8 cellular contexts compared by ENCODE assay signal in the genomic region with DNA sequence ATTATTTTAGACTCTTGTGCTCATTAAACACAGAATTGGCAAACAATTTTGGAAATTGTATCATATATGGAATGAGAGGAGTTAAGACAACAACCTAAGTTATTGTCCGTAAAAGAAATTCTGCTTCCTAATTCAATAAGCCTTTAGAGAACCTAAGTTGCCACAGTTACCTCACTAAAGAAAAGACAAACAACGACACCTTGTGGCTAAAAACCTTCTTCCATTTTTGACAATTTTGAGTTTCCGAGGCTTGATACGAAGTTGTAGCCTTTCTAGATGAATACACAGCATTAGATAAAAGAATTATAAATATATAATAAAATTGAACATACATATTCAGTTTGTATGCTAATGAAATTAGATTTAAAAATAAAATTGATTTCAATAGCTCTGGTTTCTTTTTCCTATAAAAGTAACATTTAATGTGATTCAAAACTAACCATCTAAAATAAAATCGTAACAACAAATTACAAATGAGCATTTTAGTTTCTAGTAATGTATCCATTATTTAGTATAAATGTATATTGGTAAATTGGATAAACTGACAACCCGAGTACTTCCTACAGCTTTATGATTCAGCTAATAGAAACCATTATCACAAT.
A peak's percentile ranks its signal among the peaks of the same experiment; 100 is the strongest.
DNase-seq lines count a peak whose midpoint lies in the region; ATAC-seq lines count a peak whose summit lies in the region.

No MANE protein-coding gene starts in this region.

- ATAC-seq in HG03103 (IDR thresholded peaks at IDR 0.05; ENCODE audit: low read depth, unreplicated experiment) (peak; percentile 68), GM18520 (IDR thresholded peaks at IDR 0.05; ENCODE audit: unreplicated experiment) (no peak), HG02938 (IDR thresholded peaks at IDR 0.05; ENCODE audit: unreplicated experiment) (no peak)

- no peaks in the 10 kb centered on the region for H3K9me3 ChIP-seq in NT2/D1 (ENCODE audit: insufficient read depth, low read length)
- no peaks in the 10 kb centered on the region for H3K9me3 ChIP-seq in endocrine pancreas (ENCODE audit: control insufficient read depth, low read length)

- no peaks in the 10 kb centered on the region for H3K4me1 ChIP-seq in NT2/D1 (ENCODE audit: insufficient read depth, insufficient read length)
- no peaks in the 10 kb centered on the region for H3K4me1 ChIP-seq in endocrine pancreas (ENCODE audit: control insufficient read depth, insufficient read depth, low read length)

- no peaks in the 10 kb centered on the region for H3K27me3 ChIP-seq in NT2/D1 (ENCODE audit: insufficient read depth, insufficient read length)
- no peaks in the 10 kb centered on the region for H3K27me3 ChIP-seq in endocrine pancreas (ENCODE audit: control insufficient read depth, insufficient read depth, low read length)

- H3K4me3 ChIP-seq in NT2/D1 (ENCODE audit: insufficient read length, low read depth) (no peak overlapping the region), endocrine pancreas (ENCODE audit: control insufficient read depth, insufficient read depth, low read length) (peak overlapping the region; percentile 29)

- H3K36me3 ChIP-seq in NT2/D1 (ENCODE audit: insufficient read depth, insufficient read length, low read length), result no peaks in the 10 kb centered on the region
- no peaks in the 10 kb centered on the region for H3K36me3 ChIP-seq in endocrine pancreas (ENCODE audit: control insufficient read depth, insufficient read depth, low read length)

- H3K9ac ChIP-seq in NT2/D1 (ENCODE audit: insufficient read length, low read depth) (no peak overlapping the region), endocrine pancreas (ENCODE audit: control insufficient read depth, insufficient read depth, low read length) (no peak overlapping the region)

- DNase-seq in NCI-H524 (lab: John Stamatoyannopoulos, UW) (peak; percentile 21 to 72), NCI-H524 treated with DMSO at 0.1 percent for 48 hours (lab: John Stamatoyannopoulos, UW) (no peak), NT2/D1 (ENCODE audit: low read depth, low spot score) (peak; percentile 36), non-pigmented ciliary epithelial cell (ENCODE audit: low read depth) (peak; percentile 30)
